In the genomic region with DNA sequence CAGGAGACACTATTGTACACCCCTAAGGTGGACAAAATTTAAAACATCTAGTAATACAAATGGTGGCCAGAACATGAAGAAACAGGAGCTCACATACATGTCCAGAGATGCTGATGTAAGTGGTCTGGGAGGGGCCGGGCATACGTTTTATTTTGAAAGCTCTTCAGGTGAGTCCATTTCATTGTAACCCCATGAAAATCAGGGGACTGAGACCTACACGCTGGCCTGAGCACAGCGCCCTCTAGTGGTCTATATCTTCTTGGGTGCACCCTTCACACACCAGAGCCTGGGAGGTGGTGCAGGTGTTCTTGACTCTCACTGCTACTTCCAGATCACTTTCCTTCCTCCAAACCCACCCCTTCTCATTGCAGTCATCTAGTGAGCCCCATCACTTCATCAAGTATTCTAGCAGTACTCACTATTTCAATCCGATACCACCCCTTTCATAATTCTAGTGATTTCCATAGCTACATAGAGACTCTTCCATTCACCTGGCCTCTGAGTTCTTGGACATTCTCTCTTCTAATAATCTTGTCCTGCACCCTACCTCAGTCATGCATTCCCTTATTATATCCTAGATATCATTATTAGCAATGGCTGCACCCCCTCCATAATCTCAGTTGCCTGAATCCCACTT, we compare ENCODE assay signal across 1 cellular context.
TF ChIP-seq lines count a peak whose summit lies in the region.

No MANE protein-coding gene starts in this region.

TF ChIP-seq in WTC11, 78 proteins besides CTCF, POLR2A, EP300 and RAD21 (continued from another document):
- TF ChIP-seq, protein P1, sequence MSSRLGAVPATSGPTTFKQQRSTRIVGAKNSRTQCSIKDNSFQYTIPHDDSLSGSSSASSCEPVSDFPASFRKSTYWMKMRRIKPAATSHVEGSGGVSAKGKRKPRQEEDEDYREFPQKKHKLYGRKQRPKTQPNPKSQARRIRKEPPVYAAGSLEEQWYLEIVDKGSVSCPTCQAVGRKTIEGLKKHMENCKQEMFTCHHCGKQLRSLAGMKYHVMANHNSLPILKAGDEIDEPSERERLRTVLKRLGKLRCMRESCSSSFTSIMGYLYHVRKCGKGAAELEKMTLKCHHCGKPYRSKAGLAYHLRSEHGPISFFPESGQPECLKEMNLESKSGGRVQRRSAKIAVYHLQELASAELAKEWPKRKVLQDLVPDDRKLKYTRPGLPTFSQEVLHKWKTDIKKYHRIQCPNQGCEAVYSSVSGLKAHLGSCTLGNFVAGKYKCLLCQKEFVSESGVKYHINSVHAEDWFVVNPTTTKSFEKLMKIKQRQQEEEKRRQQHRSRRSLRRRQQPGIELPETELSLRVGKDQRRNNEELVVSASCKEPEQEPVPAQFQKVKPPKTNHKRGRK (CRISPR knock-in tag; IDR thresholded peaks at IDR 0.05; ENCODE audit: borderline replicate concordance), result no peak
- no peak for TF ChIP-seq ZNF423 (CRISPR knock-in tag; IDR thresholded peaks at IDR 0.05)
